In genomic region chr7:101963693-101964092, GRCh38 we compare ENCODE assay signal across 20 cellular contexts.
DNase-seq lines count a peak whose midpoint lies in the region; ATAC-seq, FAIRE-seq and TF ChIP-seq lines count a peak whose summit lies in the region.
"Had no signal": no experiment of that assay in that cellular context is flagged by ENCODE, and none has a peak within 500 bp of the region (broad histone marks: within the 10 kb centered on the region; RNA-seq: fewer than 3 reads in every experiment).

No MANE protein-coding gene starts in this region.

- DNase-seq in Right ventricle myocardium inferior (ENCODE audit: missing footprints), result peak; percentile 28
- no peak for DNase-seq in left ventricle myocardium inferior
- DNase-seq in H7, result peak; percentile 4
- DNase-seq in K562 (ENCODE audit: extremely low read depth in 1 of 4, low spot score in 3 of 4), result no peak
- DNase-seq in gastrocnemius medialis, result no peak
- DNase-seq in RCC 7860 (ENCODE audit: low spot score), result no peak
- no peak for DNase-seq in NCI-H2196 (lab: John Stamatoyannopoulos, UW; ENCODE audit: unreplicated experiment)
- DNase-seq: C1 segment of cervical spinal cord; Calu3; CD4-positive, alpha-beta memory T cell; COR-L47; DMS53; DMS79 treated with DMSO at 0.1 percent for 48 hours; GF-D8 had no signal

- H3K27me3 ChIP-seq in left ventricle myocardium inferior (ENCODE audit: low read depth) (no peaks in the 10 kb centered on the region), H7 (ENCODE audit: control insufficient read depth, insufficient read depth, low read length) (no peaks in the 10 kb centered on the region), K562 (ENCODE audit: control insufficient read depth in 2 of 2, insufficient read depth in 2 of 2, low read length in 2 of 2) (no peaks in the 10 kb centered on the region), gastrocnemius medialis (no peaks in the 10 kb centered on the region)

- CTCF ChIA-PET in K562 (lab: Yijun Ruan, JAX; ENCODE audit: low intra/inter-chr PET ratio), result no interaction called here

- H2AFZ ChIP-seq in K562 (ENCODE audit: low read depth, low read length), result no peak overlapping the region

- BruUV-seq in K562 (replicated peaks; lab: Mats Ljungman, UMichigan), result no TSS peak

- TF ChIP-seq RAD21 in K562 (CRISPR knock-in tag; conservative IDR thresholded peaks at IDR 0.05 in 1 of 2, IDR thresholded peaks at IDR 0.05 in 1 of 2), result no peak

- H3K4me3 ChIP-seq in left ventricle myocardium inferior (no peak overlapping the region), H7 (ENCODE audit: insufficient read depth, low read depth, low read length) (no peak overlapping the region), K562 (no peak overlapping the region), gastrocnemius medialis (no peak overlapping the region)
- H3K4me3 ChIP-seq: HAP-1 had no signal

- POLR2A ChIA-PET in K562 (lab: Yijun Ruan, JAX), result interaction anchor here (0.7 kb wide), 2 partner anchors 231 to 508 kb away, joined by 3 read pairs; no protein-coding TSS in a partner anchor

- H3K9me3 ChIP-seq in left ventricle myocardium inferior (replicated peaks) (no peaks in the 10 kb centered on the region), K562 (replicated peaks; ENCODE audit: control insufficient read depth, insufficient read depth, low read depth, low read length) (no peaks in the 10 kb centered on the region), gastrocnemius medialis (no peaks in the 10 kb centered on the region)
- H3K9me3 ChIP-seq: HAP-1 had no signal

- H3K9ac ChIP-seq in K562 (ENCODE audit: insufficient read depth in 1 of 2, low read depth in 2 of 2, low read length in 2 of 2), result no peak overlapping the region

- H3K9me1 ChIP-seq in K562 (ENCODE audit: control insufficient read depth, insufficient read depth, low read length), result peaks cover 3% of the 10 kb centered on the region

- TF ChIP-seq CTCF in left ventricle myocardium inferior (IDR thresholded peaks at IDR 0.05; ENCODE audit: borderline replicate concordance) (no peak), K562 (IDR thresholded peaks at IDR 0.05 in 2 of 3, conservative IDR thresholded peaks at IDR 0.05 in 1 of 3; ENCODE audit: insufficient read depth in 2 of 3, low read depth in 1 of 3, low read length in 3 of 3) (no peak), gastrocnemius medialis (IDR thresholded peaks at IDR 0.05 in 4 of 5, conservative IDR thresholded peaks at IDR 0.05 in 1 of 5) (no peak)

- in situ Hi-C loops in K562 (cut with MboI) (no loop called here), gastrocnemius medialis (cut with MboI; ENCODE audit: low sequenced_read_pairs in 4 of 4) (no loop called here)

- ATAC-seq in Right ventricle myocardium inferior (no peak), K562 (no peak), gastrocnemius medialis (no peak), GM21528 (IDR thresholded peaks at IDR 0.05; ENCODE audit: low FRiP score, unreplicated experiment) (no peak)

- H3K79me2 ChIP-seq in K562 (ENCODE audit: control insufficient read depth, insufficient read depth, low read length), result peaks cover 35% of the 10 kb centered on the region; the same call in 2 of the 3 replicates

- no peak for TF ChIP-seq EP300 in K562 (IDR thresholded peaks at IDR 0.05; ENCODE audit: low read length)

- WGBS in K562 (ENCODE audit: insufficient coverage, low coverage, missing lambda C conversion rate), result 90% methylated on average over 9 of the region's 9 CpGs

- no peak for FAIRE-seq in K562 (lab: Jason Lieb, UNC)
- no peak for FAIRE-seq in RCC 7860 (lab: Jason Lieb, UNC)
- FAIRE-seq: A204.1, GM12891, GM18507 had no signal

- no peak overlapping the region for H3K4me2 ChIP-seq in K562 (ENCODE audit: insufficient read depth, low read length)

- H4K20me1 ChIP-seq in K562 (replicated peaks; ENCODE audit: control insufficient read depth, insufficient read depth, low read length), result peaks cover 10% of the 10 kb centered on the region; the same call in 1 of the 2 replicates

- TF ChIP-seq POLR2A in K562 (conservative IDR thresholded peaks at IDR 0.05), result no peak
- no peak for TF ChIP-seq POLR2A in gastrocnemius medialis (IDR thresholded peaks at IDR 0.05)

- H3K27ac ChIP-seq in left ventricle myocardium inferior (replicated peaks), result no peak overlapping the region
- no peak overlapping the region for H3K27ac ChIP-seq in K562 (ENCODE audit: extremely low read depth, low read depth, low read length)
- peak overlapping the region; percentile 54 to 93 (median 57) for H3K27ac ChIP-seq in gastrocnemius medialis
- H3K27ac ChIP-seq: 22Rv1 had no signal

- no peaks in the 10 kb centered on the region for H3K36me3 ChIP-seq in left ventricle myocardium inferior
- H3K36me3 ChIP-seq in H7 (replicated peaks; ENCODE audit: control insufficient read depth, insufficient read depth, low read length), result no peaks in the 10 kb centered on the region
- 0 out of 3 replicates have a peak, but pooled peaks cover 5% of the 10 kb centered on the region for H3K36me3 ChIP-seq in K562 (ENCODE audit: control insufficient read depth, insufficient read depth, low read length)
- no peaks in the 10 kb centered on the region for H3K36me3 ChIP-seq in gastrocnemius medialis
- H3K36me3 ChIP-seq: HAP-1 had no signal

- intact Hi-C loops in Right ventricle myocardium inferior (cut with DNase I) (no loop called here), left ventricle myocardium inferior (cut with micrococcal nuclease) (no loop called here), K562 (cut with micrococcal nuclease) (no loop called here), gastrocnemius medialis (cut with DNase I; ENCODE audit: low total_unique reads) (no loop called here)

- peaks cover 40% of the 10 kb centered on the region for H3K4me1 ChIP-seq in left ventricle myocardium inferior
- peaks cover 0 to 10% of the 10 kb centered on the region in 2 experiments; a peak in 3 of 5 replicates for H3K4me1 ChIP-seq in K562 (replicated peaks in 1 of 2; ENCODE audit: control insufficient read depth in 2 of 2, insufficient read depth in 2 of 2, low read length in 2 of 2)
- peaks cover 30 to 31% of the 10 kb centered on the region in 2 donors for H3K4me1 ChIP-seq in gastrocnemius medialis
- H3K4me1 ChIP-seq: HAP-1 had no signal

TF ChIP-seq in K562, 482 proteins besides CTCF, POLR2A, EP300 and RAD21:
- TF ChIP-seq IRF2 (CRISPR knock-in tag; IDR thresholded peaks at IDR 0.05) (no peak), ZNF121 (CRISPR knock-in tag; conservative IDR thresholded peaks at IDR 0.05) (peak; percentile 48)

Comparison
In these comparisons a context has a peak if more than half of its experiments do, and no peak if none do; other contexts are left out.
1. DNase-seq: peak in Right ventricle myocardium inferior (single experiment) and H7 (single experiment); none in left ventricle myocardium inferior (single experiment), K562 (0 of 4), gastrocnemius medialis (0 of 2), RCC 7860 (single experiment) and NCI-H2196 (single experiment).
2. H3K27ac ChIP-seq: peak in gastrocnemius medialis (4 of 4); none in left ventricle myocardium inferior (single experiment) and K562 (single experiment).